15 cellular contexts compared by ENCODE assay signal in the genomic region with DNA sequence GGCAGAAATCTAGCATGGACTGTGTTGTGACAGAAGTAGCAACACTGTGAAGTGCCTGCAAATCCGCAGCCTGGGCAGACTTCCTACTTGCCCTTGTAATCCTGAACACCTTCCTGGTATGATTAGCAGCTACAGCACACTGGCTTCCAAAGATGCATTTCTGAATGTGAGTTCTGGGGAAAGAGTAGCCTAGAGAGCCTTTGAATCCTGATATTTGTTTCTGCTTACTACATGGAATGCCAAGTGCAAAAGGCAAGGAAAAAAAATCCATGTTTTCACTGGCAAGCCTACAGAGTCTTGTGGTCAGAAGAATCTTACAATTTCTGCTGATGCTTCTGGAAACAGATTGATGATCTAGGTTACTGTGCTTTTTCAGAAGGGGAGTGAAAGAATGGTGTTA.
A peak's percentile ranks its signal among the peaks of the same experiment; 100 is the strongest.
DNase-seq lines count a peak whose midpoint lies in the region; ATAC-seq, FAIRE-seq and TF ChIP-seq lines count a peak whose summit lies in the region.
"Had no signal": no experiment of that assay in that cellular context is flagged by ENCODE, and none has a peak within 500 bp of the region (broad histone marks: within the 10 kb centered on the region; RNA-seq: fewer than 3 reads in every experiment).

No MANE protein-coding gene starts in this region.

- no peak for TF ChIP-seq CTCF in AG09319 (IDR thresholded peaks at IDR 0.05; ENCODE audit: low read depth, low read length)
- no peak for TF ChIP-seq CTCF in mesothelial cell of epicardium (IDR thresholded peaks at IDR 0.05; ENCODE audit: unreplicated experiment)
- no peak for TF ChIP-seq CTCF in transverse colon (IDR thresholded peaks at IDR 0.05)

- H3K36me3 ChIP-seq in transverse colon: no peaks in the 10 kb centered on the region
- H3K36me3 ChIP-seq: thoracic aorta had no signal

- WGBS in transverse colon (ENCODE audit: low coverage in 1 of 2), 2 donors: 56 to 69% methylated on average over 1 of the region's 1 CpG

- TF ChIP-seq POLR2A in transverse colon (IDR thresholded peaks at IDR 0.05): no peak

- peaks cover 0 to 6% (median 0%) of the 10 kb centered on the region in 4 donors for H3K4me1 ChIP-seq in transverse colon

- no peaks in the 10 kb centered on the region for H3K9me3 ChIP-seq in transverse colon
- H3K9me3 ChIP-seq: thoracic aorta had no signal

- no peaks in the 10 kb centered on the region for H3K27me3 Mint-ChIP-seq in mesothelial cell of epicardium (ENCODE audit: low read depth)

- no peak overlapping the region for H3K4me3 Mint-ChIP-seq in mesothelial cell of epicardium

- intact Hi-C loops in transverse colon (cut with DNase I; ENCODE audit: low total_unique reads): no loop called here

- peaks cover under 1% of the 10 kb centered on the region for H3K9me3 Mint-ChIP-seq in mesothelial cell of epicardium

- H3K4me1 Mint-ChIP-seq in mesothelial cell of epicardium: peaks cover 27% of the 10 kb centered on the region

- ATAC-seq in HG03139 (IDR thresholded peaks at IDR 0.05; ENCODE audit: unreplicated experiment): no peak
- ATAC-seq in HG03097 (IDR thresholded peaks at IDR 0.05; ENCODE audit: low FRiP score, unreplicated experiment): no peak
- ATAC-seq in GM21529 (IDR thresholded peaks at IDR 0.05; ENCODE audit: unreplicated experiment): no peak
- ATAC-seq: GM12878 had no signal

- DNase-seq in AG09319 (ENCODE audit: extremely low read depth, low read depth): peak; percentile 54
- peak; percentile 80 for DNase-seq in LHCN-M2 (ENCODE audit: low read depth)
- DNase-seq in mesothelial cell of epicardium (ENCODE audit: low spot score in 2 of 2, unreplicated experiment in 2 of 2): no peak
- no peak for DNase-seq in transverse colon
- DNase-seq: COR-L47, kidney, NCI-H1105, NCI-H774, T-helper 1 cell had no signal

- in situ Hi-C loops in transverse colon (cut with MboI; ENCODE audit: low pct_ligation_motif_present in 1 of 4, low pct_unique_long_range_greater_than_20kb in 1 of 4, low sequenced_read_pairs in 3 of 4): no loop called here

- H3K27ac Mint-ChIP-seq in mesothelial cell of epicardium: peak overlapping the region; percentile 65

- peaks cover 4% of the 10 kb centered on the region for H3K36me3 Mint-ChIP-seq in mesothelial cell of epicardium

- H3K27me3 ChIP-seq in transverse colon: no peaks in the 10 kb centered on the region

- no peak overlapping the region for H3K27ac ChIP-seq in transverse colon
- H3K27ac ChIP-seq: thoracic aorta had no signal

- H3K4me3 ChIP-seq in transverse colon: no peak overlapping the region
- H3K4me3 ChIP-seq: GM12878, thoracic aorta had no signal

- peak; percentile 51 for FAIRE-seq in endometrium (lab: Jason Lieb, UNC)
- FAIRE-seq: GM12878, kidney had no signal

- no peak for TF ChIP-seq EP300 in transverse colon (IDR thresholded peaks at IDR 0.05; ENCODE audit: low read depth)

Comparison
In these comparisons a context has a peak if more than half of its experiments do, and no peak if none do; other contexts are left out.
1. DNase-seq: peak in AG09319 (single experiment) and LHCN-M2 (single experiment); none in mesothelial cell of epicardium (0 of 2) and transverse colon (single experiment).